ENCODE assay signal across 19 cellular contexts in genomic region chr19:48367855-48368254, GRCh38. TPM values are rescaled to one million over a fixed set of nuclear protein-coding genes. Genes with fewer than 3 reads are reported as not detected.
DNase-seq lines count a peak whose midpoint lies in the region; FAIRE-seq and TF ChIP-seq lines count a peak whose summit lies in the region.
"Had no signal": no experiment of that assay in that cellular context is flagged by ENCODE, and none has a peak within 500 bp of the region (broad histone marks: within the 10 kb centered on the region; RNA-seq: fewer than 3 reads in every experiment).

No MANE protein-coding gene starts in this region.

- H3K27me3 Mint-ChIP-seq in nephron (ENCODE audit: low read depth), result peaks cover 4% of the 10 kb centered on the region
- H3K27me3 Mint-ChIP-seq in activated T-helper 2 cell treated with anti-CD3 and anti-CD28 coated beads, Interferon-gamma antibody, Interleukin-2, Interleukin-4, amounts not matched to agents 10 μg/mL and 5 μg/mL and 100 μg/mL, durations not matched to agents 14 hours and 24 hours and 36 hours (ENCODE audit: low read depth), result peaks cover 3% of the 10 kb centered on the region
- H3K27me3 Mint-ChIP-seq: CD8-positive, alpha-beta memory T cell had no signal

- H3K27me3 ChIP-seq in mammary epithelial cell (ENCODE audit: insufficient read depth, low read length), result no peaks in the 10 kb centered on the region
- H3K27me3 ChIP-seq in breast epithelium, result no peaks in the 10 kb centered on the region
- H3K27me3 ChIP-seq in WERI-Rb-1 (ENCODE audit: insufficient read depth, low read depth, severe bottlenecking), result no peaks in the 10 kb centered on the region
- no peaks in the 10 kb centered on the region for H3K27me3 ChIP-seq in tibial nerve

- DNase-seq in mammary epithelial cell, result no peak
- DNase-seq in breast epithelium (ENCODE audit: low spot score in 2 of 2), result no peak
- DNase-seq in WERI-Rb-1, result peak; percentile 72
- no peak for DNase-seq in DMS153 treated with DMSO at 0.1 percent for 48 hours (lab: John Stamatoyannopoulos, UW; ENCODE audit: unreplicated experiment)
- no peak for DNase-seq in HTR-8/SVneo (ENCODE audit: insufficient read length, low spot score)
- no peak for DNase-seq in activated T-helper 2 cell treated with anti-CD3 and anti-CD28 coated beads, Interferon-gamma antibody, Interleukin-2, Interleukin-4, amounts not matched to agents 10 μg/mL and 5 μg/mL and 100 μg/mL, durations not matched to agents 14 hours and 24 hours and 36 hours (ENCODE audit: low spot score)
- no peak for DNase-seq in tibial nerve (ENCODE audit: low spot score in 2 of 2)
- DNase-seq: AML-193; CD8-positive, alpha-beta memory T cell; Kasumi-1; MV-4-11; NCI-H1436; NCI-H2029 treated with DMSO at 0.1 percent for 48 hours; NCI-H510A; NK-92 treated with Interleukin-12 subunit alpha and Interleukin-12 subunit beta, amount 100 ng/mL, for 24 hours; OCI-M1 had no signal

- intact Hi-C loops in mammary epithelial cell (cut with micrococcal nuclease), result no loop called here
- intact Hi-C loops in breast epithelium (cut with DNase I; ENCODE audit: low total_unique reads), result no loop called here
- intact Hi-C loops in activated T-helper 2 cell treated with anti-CD3 and anti-CD28 coated beads, Interferon-gamma antibody, Interleukin-2, Interleukin-4, amounts not matched to agents 10 μg/mL and 5 μg/mL and 100 μg/mL, durations not matched to agents 14 hours and 24 hours and 36 hours (cut with micrococcal nuclease), result no loop called here

- H3K27ac Mint-ChIP-seq in nephron, result peak overlapping the region; percentile 26 to 67 (median 59)
- H3K27ac Mint-ChIP-seq in activated T-helper 2 cell treated with anti-CD3 and anti-CD28 coated beads, Interferon-gamma antibody, Interleukin-2, Interleukin-4, amounts not matched to agents 10 μg/mL and 5 μg/mL and 100 μg/mL, durations not matched to agents 14 hours and 24 hours and 36 hours, result no peak overlapping the region

- no peaks in the 10 kb centered on the region for H3K36me3 Mint-ChIP-seq in nephron (ENCODE audit: low read depth)
- no peaks in the 10 kb centered on the region for H3K36me3 Mint-ChIP-seq in activated T-helper 2 cell treated with anti-CD3 and anti-CD28 coated beads, Interferon-gamma antibody, Interleukin-2, Interleukin-4, amounts not matched to agents 10 μg/mL and 5 μg/mL and 100 μg/mL, durations not matched to agents 14 hours and 24 hours and 36 hours (ENCODE audit: low read depth)

- no TSS peak for BruUV-seq in mammary epithelial cell (replicated peaks; lab: Mats Ljungman, UMichigan)

- H3K9me3 Mint-ChIP-seq in nephron, result no peaks in the 10 kb centered on the region
- H3K9me3 Mint-ChIP-seq in activated T-helper 2 cell treated with anti-CD3 and anti-CD28 coated beads, Interferon-gamma antibody, Interleukin-2, Interleukin-4, amounts not matched to agents 10 μg/mL and 5 μg/mL and 100 μg/mL, durations not matched to agents 14 hours and 24 hours and 36 hours, result no peaks in the 10 kb centered on the region
- H3K9me3 Mint-ChIP-seq: CD8-positive, alpha-beta memory T cell had no signal

- H3K9me3 ChIP-seq in mammary epithelial cell (replicated peaks; ENCODE audit: insufficient read depth, low read length), result no peaks in the 10 kb centered on the region
- H3K9me3 ChIP-seq in breast epithelium, result no peaks in the 10 kb centered on the region
- H3K9me3 ChIP-seq in WERI-Rb-1 (ENCODE audit: severe bottlenecking), result peaks cover 7% of the 10 kb centered on the region
- H3K9me3 ChIP-seq in tibial nerve, result no peaks in the 10 kb centered on the region

- dilution Hi-C loops in mammary epithelial cell (cut with HindIII; ENCODE audit: low sequenced_read_pairs), result loop anchor here (5.0 to 10.0 kb wide), 3 partner anchors 36 to 427 kb away; no protein-coding TSS in a partner anchor

- H4K20me1 ChIP-seq in mammary epithelial cell (ENCODE audit: insufficient read depth, low read length), result no peaks in the 10 kb centered on the region

- in situ Hi-C loops in mammary epithelial cell (cut with MboI; ENCODE audit: low sequenced_read_pairs in 2 of 2), result no loop called here

- no peak overlapping the region for H3K27ac ChIP-seq in mammary epithelial cell (ENCODE audit: insufficient read depth, low read depth, low read length)
- no peak overlapping the region for H3K27ac ChIP-seq in breast epithelium
- H3K27ac ChIP-seq in WERI-Rb-1, result peak overlapping the region; percentile 97
- no peak overlapping the region for H3K27ac ChIP-seq in tibial nerve

- TF ChIP-seq EP300 in tibial nerve (IDR thresholded peaks at IDR 0.05), result no peak

- WGBS in mammary epithelial cell (ENCODE audit: low coverage, missing lambda C conversion rate), result 67% methylated on average over 5 of the region's 5 CpGs
- 54 to 61% methylated on average over 5 of the region's 5 CpGs for WGBS in tibial nerve, 2 donors

- H3K36me3 ChIP-seq in mammary epithelial cell (ENCODE audit: insufficient read depth, low read length) (no peaks in the 10 kb centered on the region), breast epithelium (no peaks in the 10 kb centered on the region), WERI-Rb-1 (no peaks in the 10 kb centered on the region), tibial nerve (no peaks in the 10 kb centered on the region)

- H3K4me2 ChIP-seq in mammary epithelial cell (ENCODE audit: insufficient read depth, low read depth, low read length), result no peak overlapping the region

- no peak for FAIRE-seq in HTR-8/SVneo (lab: Jason Lieb, UNC)

- peaks cover 18% of the 10 kb centered on the region for H3K4me1 Mint-ChIP-seq in nephron
- H3K4me1 Mint-ChIP-seq in activated T-helper 2 cell treated with anti-CD3 and anti-CD28 coated beads, Interferon-gamma antibody, Interleukin-2, Interleukin-4, amounts not matched to agents 10 μg/mL and 5 μg/mL and 100 μg/mL, durations not matched to agents 14 hours and 24 hours and 36 hours (ENCODE audit: low read depth), result peaks cover 9% of the 10 kb centered on the region

- H3K4me1 ChIP-seq in mammary epithelial cell (ENCODE audit: insufficient read depth, low read length) (peaks cover 10% of the 10 kb centered on the region), breast epithelium (no peaks in the 10 kb centered on the region), tibial nerve (peaks cover 0 to 10% (median 5%) of the 10 kb centered on the region in 4 donors)

- H3K4me3 ChIP-seq in mammary epithelial cell (replicated peaks in 1 of 3; ENCODE audit: insufficient read depth in 1 of 3, low read depth in 2 of 3, low read length in 3 of 3) (no peak overlapping the region), breast epithelium (no peak overlapping the region), WERI-Rb-1 (ENCODE audit: low read depth, low read length) (no peak overlapping the region; the same call in none of the 2 replicates), tibial nerve (no peak overlapping the region)

- TF ChIP-seq POLR2A in breast epithelium (IDR thresholded peaks at IDR 0.05) (no peak), tibial nerve (IDR thresholded peaks at IDR 0.05) (no peak)

- H2AFZ ChIP-seq in mammary epithelial cell (ENCODE audit: low read depth, low read length), result peak overlapping the region; percentile 21

- H3K4me3 Mint-ChIP-seq in nephron, result no peak overlapping the region
- H3K4me3 Mint-ChIP-seq in activated T-helper 2 cell treated with anti-CD3 and anti-CD28 coated beads, Interferon-gamma antibody, Interleukin-2, Interleukin-4, amounts not matched to agents 10 μg/mL and 5 μg/mL and 100 μg/mL, durations not matched to agents 14 hours and 24 hours and 36 hours (ENCODE audit: low read depth), result no peak overlapping the region

- H3K9ac ChIP-seq in mammary epithelial cell (ENCODE audit: insufficient read depth, low read length), result no peak overlapping the region

- no peaks in the 10 kb centered on the region for H3K79me2 ChIP-seq in mammary epithelial cell (ENCODE audit: insufficient read depth, low read length)

- TF ChIP-seq CTCF in mammary epithelial cell (conservative IDR thresholded peaks at IDR 0.05 in 1 of 2, IDR thresholded peaks at IDR 0.05 in 1 of 2; ENCODE audit: extremely low read depth in 1 of 2, insufficient read depth in 1 of 2, low read depth in 1 of 2, low read length in 2 of 2) (no peak), breast epithelium (IDR thresholded peaks at IDR 0.05) (no peak), WERI-Rb-1 (IDR thresholded peaks at IDR 0.05; ENCODE audit: low read depth, low read length) (no peak), nephron (IDR thresholded peaks at IDR 0.05; ENCODE audit: unreplicated experiment in 3 of 3) (no peak), tibial nerve (IDR thresholded peaks at IDR 0.05) (no peak)

- CTCF ChIA-PET in mammary epithelial cell (lab: Charles Lee; ENCODE audit: low non-redundant PET), result no interaction called here

RNA-seq across cellular contexts. Expression of gene SYNGR4, which starts 3.7 kb away (rescaled TPM):
- not detected for total RNA-seq in mammary epithelial cell
- not detected for polyA plus RNA-seq in mammary epithelial cell
- not detected for polyA minus RNA-seq in mammary epithelial cell
- not detected for total RNA-seq in breast epithelium
- total RNA-seq in activated T-helper 2 cell treated with anti-CD3 and anti-CD28 coated beads, Interferon-gamma antibody, Interleukin-2, Interleukin-4, amounts not matched to agents 10 μg/mL and 5 μg/mL and 100 μg/mL, durations not matched to agents 14 hours and 24 hours and 36 hours, result not detected in 2 replicates
- total RNA-seq in tibial nerve, result not detected
- total RNA-seq: A673; CD8-positive, alpha-beta memory T cell had no signal
- polyA plus RNA-seq: CD8-positive, alpha-beta memory T cell had no signal

RNA-seq across cellular contexts. Expression of gene TMEM143, which starts 4.1 kb away (rescaled TPM):
- total RNA-seq in mammary epithelial cell, result 1 to 10 TPM; 4.5 to 9.0 TPM
- polyA plus RNA-seq in mammary epithelial cell, result 5.6 TPM
- polyA minus RNA-seq in mammary epithelial cell, result 5.6 TPM
- total RNA-seq in breast epithelium, result 10 to 100 TPM in 1 of 3 donors, 1 to 10 TPM in 2; 5.9 to 10.5 (median 6.2) TPM
- total RNA-seq in activated T-helper 2 cell treated with anti-CD3 and anti-CD28 coated beads, Interferon-gamma antibody, Interleukin-2, Interleukin-4, amounts not matched to agents 10 μg/mL and 5 μg/mL and 100 μg/mL, durations not matched to agents 14 hours and 24 hours and 36 hours, result 12.8 and 13.1 TPM in 2 replicates
- 10 to 100 TPM in 2 of 4 donors, 1 to 10 TPM in 2; 8.3 to 14.4 (median 10.2) TPM for total RNA-seq in tibial nerve

RNA-seq across cellular contexts. Expression of gene KDELR1, which starts 23.5 kb away (rescaled TPM):
- total RNA-seq in mammary epithelial cell (100 to 1,000 TPM in 1 of 2 donors, 10 to 100 TPM in 1; 73.2 to 171 TPM), breast epithelium (10 to 100 TPM; 66.2 to 85.0 (median 68.5) TPM), tibial nerve (10 to 100 TPM; 51.3 to 78.6 (median 65.8) TPM)
- 112 TPM for polyA plus RNA-seq in mammary epithelial cell
- 262 TPM for polyA minus RNA-seq in mammary epithelial cell
- 80.2 and 87.8 TPM in 2 replicates for total RNA-seq in activated T-helper 2 cell treated with anti-CD3 and anti-CD28 coated beads, Interferon-gamma antibody, Interleukin-2, Interleukin-4, amounts not matched to agents 10 μg/mL and 5 μg/mL and 100 μg/mL, durations not matched to agents 14 hours and 24 hours and 36 hours

RNA-seq across cellular contexts. Expression of gene GRIN2D, which starts 25.6 kb away (rescaled TPM):
- total RNA-seq in mammary epithelial cell (under 1 TPM; 0.17 to 0.21 TPM), breast epithelium (under 1 TPM in 2 of 3 donors, not detected in 1; 0.32 to 0.33 TPM), tibial nerve (under 1 TPM; 0.42 to 0.90 (median 0.51) TPM)
- polyA plus RNA-seq in mammary epithelial cell, result 0.05 TPM
- 0.21 TPM for polyA minus RNA-seq in mammary epithelial cell
- total RNA-seq in activated T-helper 2 cell treated with anti-CD3 and anti-CD28 coated beads, Interferon-gamma antibody, Interleukin-2, Interleukin-4, amounts not matched to agents 10 μg/mL and 5 μg/mL and 100 μg/mL, durations not matched to agents 14 hours and 24 hours and 36 hours, result 0.34 and 0.39 TPM in 2 replicates
- total RNA-seq: H4 had no signal

RNA-seq across cellular contexts. Expression of gene EMP3, which starts 42.5 kb away (rescaled TPM):
- total RNA-seq in mammary epithelial cell (100 to 1,000 TPM in 1 of 2 donors, 10 to 100 TPM in 1; 12.2 to 104 TPM), breast epithelium (10 to 100 TPM; 18.4 to 71.4 (median 24.1) TPM), tibial nerve (10 to 100 TPM; 22.2 to 52.5 (median 33.3) TPM)
- 322 TPM for polyA plus RNA-seq in mammary epithelial cell
- 270 TPM for polyA minus RNA-seq in mammary epithelial cell
- 318 and 329 TPM in 2 replicates for total RNA-seq in activated T-helper 2 cell treated with anti-CD3 and anti-CD28 coated beads, Interferon-gamma antibody, Interleukin-2, Interleukin-4, amounts not matched to agents 10 μg/mL and 5 μg/mL and 100 μg/mL, durations not matched to agents 14 hours and 24 hours and 36 hours
